Comparison of ENCODE assay signal across 1 cellular context in genomic region chr7:77778535-77778934, GRCh38.
TF ChIP-seq lines count a peak whose summit lies in the region.

No MANE protein-coding gene starts in this region.

TF ChIP-seq in GM12878, 131 proteins besides CTCF, POLR2A, EP300 and RAD21:
- no peak for TF ChIP-seq YBX1 (IDR thresholded peaks at IDR 0.05)
- TF ChIP-seq STAT3 (IDR thresholded peaks at IDR 0.05; ENCODE audit: low read depth, low read length) = no peak
- no peak for TF ChIP-seq PAX5 (IDR thresholded peaks at IDR 0.05; ENCODE audit: borderline replicate concordance, low read depth, low read length)
- TF ChIP-seq, protein P1, sequence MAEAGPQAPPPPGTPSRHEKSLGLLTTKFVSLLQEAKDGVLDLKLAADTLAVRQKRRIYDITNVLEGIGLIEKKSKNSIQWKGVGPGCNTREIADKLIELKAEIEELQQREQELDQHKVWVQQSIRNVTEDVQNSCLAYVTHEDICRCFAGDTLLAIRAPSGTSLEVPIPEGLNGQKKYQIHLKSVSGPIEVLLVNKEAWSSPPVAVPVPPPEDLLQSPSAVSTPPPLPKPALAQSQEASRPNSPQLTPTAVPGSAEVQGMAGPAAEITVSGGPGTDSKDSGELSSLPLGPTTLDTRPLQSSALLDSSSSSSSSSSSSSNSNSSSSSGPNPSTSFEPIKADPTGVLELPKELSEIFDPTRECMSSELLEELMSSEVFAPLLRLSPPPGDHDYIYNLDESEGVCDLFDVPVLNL (IDR thresholded peaks at IDR 0.05; ENCODE audit: low read depth, low read length) = no peak
- no peak for TF ChIP-seq RFX5 (IDR thresholded peaks at IDR 0.05; ENCODE audit: low read depth, low read length)
- TF ChIP-seq GATAD2B (conservative IDR thresholded peaks at IDR 0.05; ENCODE audit: low read depth) = no peak
- TF ChIP-seq CEBPB (IDR thresholded peaks at IDR 0.05; ENCODE audit: borderline replicate concordance in 1 of 2, low read depth in 2 of 2, low read length in 2 of 2) = no peak
- TF ChIP-seq ESRRA (IDR thresholded peaks at IDR 0.05; ENCODE audit: low read length) = no peak
- TF ChIP-seq ZBTB4 (CRISPR knock-in tag; IDR thresholded peaks at IDR 0.05) = no peak
- no peak for TF ChIP-seq ZNF622 (IDR thresholded peaks at IDR 0.05)
- no peak for TF ChIP-seq KAT2A (conservative IDR thresholded peaks at IDR 0.05; ENCODE audit: control insufficient read depth, low read depth, low read length)
- TF ChIP-seq TCF3 (IDR thresholded peaks at IDR 0.05; ENCODE audit: borderline replicate concordance, insufficient read depth, low read depth, low read length) = no peak
- no peak for TF ChIP-seq TBL1XR1 (IDR thresholded peaks at IDR 0.05; ENCODE audit: low read depth, low read length)
- no peak for TF ChIP-seq DPF2 (IDR thresholded peaks at IDR 0.05)
- no peak for TF ChIP-seq RCOR1 (conservative IDR thresholded peaks at IDR 0.05; ENCODE audit: low read depth, low read length)
- no peak for TF ChIP-seq FOXM1 (IDR thresholded peaks at IDR 0.05; ENCODE audit: low read depth, low read length)
- no peak for TF ChIP-seq HCFC1 (IDR thresholded peaks at IDR 0.05; ENCODE audit: low read length)
- no peak for TF ChIP-seq ZZZ3 (IDR thresholded peaks at IDR 0.05; ENCODE audit: control insufficient read depth, insufficient read length, low read depth)
TF ChIP-seq in GM12878: peak in this region for 0.
